12 cellular contexts compared by ENCODE assay signal in the genomic region with DNA sequence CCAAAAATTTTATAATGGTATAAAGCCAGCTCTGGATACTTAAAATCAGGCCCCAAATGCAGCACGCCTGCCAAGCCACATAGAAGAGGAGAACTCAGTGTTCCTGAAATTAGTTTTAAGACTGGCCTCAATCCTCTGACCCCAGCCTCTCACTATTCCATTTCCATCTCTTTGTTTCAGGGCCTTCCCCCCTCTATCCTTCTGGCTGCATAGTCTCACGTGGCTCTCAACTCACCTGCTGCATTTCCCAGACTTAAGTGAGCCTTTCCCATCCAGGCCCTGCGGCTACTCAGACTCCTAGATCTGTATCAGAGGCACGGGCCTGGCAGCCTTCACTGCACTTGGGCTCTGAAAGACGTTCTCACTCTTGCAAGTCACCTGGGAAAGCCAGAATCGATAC. TPM values are rescaled to one million over a fixed set of nuclear protein-coding genes. Genes with fewer than 3 reads are reported as not detected.
A peak's percentile ranks its signal among the peaks of the same experiment; 100 is the strongest.
DNase-seq lines count a peak whose midpoint lies in the region; ATAC-seq and TF ChIP-seq lines count a peak whose summit lies in the region.
"Had no signal": no experiment of that assay in that cellular context is flagged by ENCODE, and none has a peak within 500 bp of the region (broad histone marks: within the 10 kb centered on the region; RNA-seq: fewer than 3 reads in every experiment).

No MANE protein-coding gene starts in this region.

- H3K4me1 ChIP-seq in H9 (ENCODE audit: insufficient read depth, low read length): no peaks in the 10 kb centered on the region; the same call in 1 of the 2 replicates

- no peak overlapping the region for H2BK15ac ChIP-seq in H9 (ENCODE audit: low read depth, low read length)

- no peaks in the 10 kb centered on the region for H3K79me1 ChIP-seq in H9 (ENCODE audit: insufficient read depth, low read depth, low read length, poor library complexity, severe bottlenecking)

- H3K9ac ChIP-seq in H9 (ENCODE audit: extremely low read depth, insufficient read length, low read length): no peak overlapping the region

- peaks cover 26 to 41% of the 10 kb centered on the region in 2 experiments for H3K4me1 Mint-ChIP-seq in H9
- H3K4me1 Mint-ChIP-seq in stimulated activated effector memory CD8-positive, alpha-beta T cell treated with anti-CD3 and anti-CD28 coated beads, Interleukin-12 subunit alpha, Interleukin-12 subunit beta, amount 100 ng/mL, for 72 hours: peaks cover 27% of the 10 kb centered on the region

- no peaks in the 10 kb centered on the region; the same call in 1 of the 2 replicates for H3K27me3 Mint-ChIP-seq in H9 (ENCODE audit: low read depth)
- H3K27me3 Mint-ChIP-seq: stimulated activated naive CD8-positive, alpha-beta T cell treated with anti-CD3 and anti-CD28 coated beads, Interleukin-15, Interleukin-2, amounts not matched to agents 100 ng/mL and 50 ng/mL, for 24 hours had no signal

- no CpG with 5 or more reads among the region's 6 CpGs for WGBS in H9 (ENCODE audit: extremely low coverage, insufficient read length, low lambda C conversion rate)

- H3K4me3 Mint-ChIP-seq in H9: no peak overlapping the region
- H3K4me3 Mint-ChIP-seq in stimulated activated effector memory CD8-positive, alpha-beta T cell treated with anti-CD3 and anti-CD28 coated beads, Interleukin-12 subunit alpha, Interleukin-12 subunit beta, amount 100 ng/mL, for 72 hours: no peak overlapping the region
- H3K4me3 Mint-ChIP-seq: activated CD4-positive, alpha-beta T cell treated with anti-CD3 and anti-CD28 coated beads for 36 hours; stimulated activated naive CD8-positive, alpha-beta T cell treated with anti-CD3 and anti-CD28 coated beads, Interleukin-15, Interleukin-2, amounts not matched to agents 100 ng/mL and 50 ng/mL, for 24 hours had no signal

- no peaks in the 10 kb centered on the region for H3K27me3 ChIP-seq in H9 (ENCODE audit: insufficient read depth, low read length)

- no peak overlapping the region for H4K8ac ChIP-seq in H9 (replicated peaks; ENCODE audit: insufficient read length, low read depth, low read length)

- H3K14ac ChIP-seq in H9 (ENCODE audit: insufficient read depth, low read length): no peak overlapping the region

- H3K9me3 ChIP-seq in H9 (ENCODE audit: control insufficient read depth, low read depth, low read length): no peaks in the 10 kb centered on the region

- peak overlapping the region; percentile 65 for H2AFZ ChIP-seq in H9 (ENCODE audit: low read length)

- H3K23me2 ChIP-seq in H9 (ENCODE audit: insufficient read length, low read depth, low read length, poor library complexity, severe bottlenecking): peaks cover 3% of the 10 kb centered on the region

- H3K4me2 ChIP-seq in H9 (ENCODE audit: insufficient read depth, insufficient read length, low read length): no peak overlapping the region

- no peak overlapping the region for H2BK5ac ChIP-seq in H9 (ENCODE audit: insufficient read length, low read length)

- no peak overlapping the region for H2BK12ac ChIP-seq in H9 (ENCODE audit: insufficient read length, low read depth, low read length)

- DNase-seq in H9 (peak; percentile 35), SK-N-DZ (ENCODE audit: low spot score) (peak; percentile 78), islet precursor cell (peak; percentile 93), NAMALWA (ENCODE audit: low spot score) (no peak)
- DNase-seq in stimulated activated effector memory CD8-positive, alpha-beta T cell treated with anti-CD3 and anti-CD28 coated beads, Interleukin-12 subunit alpha, Interleukin-12 subunit beta, amount 100 ng/mL, for 72 hours (ENCODE audit: low spot score in 2 of 2): no peak
- DNase-seq: activated CD4-positive, alpha-beta T cell treated with anti-CD3 and anti-CD28 coated beads for 36 hours; NCI-H524 treated with DMSO at 0.1 percent for 48 hours; SIG-M5; stimulated activated CD4-positive, alpha-beta T cell treated with anti-CD3 and anti-CD28 coated beads, Interleukin-2, amount 100 ng/mL, for 48 hours had no signal

- no peaks in the 10 kb centered on the region for H4K20me1 ChIP-seq in H9 (ENCODE audit: control insufficient read depth, insufficient read depth, insufficient read length)

- H3K36me3 Mint-ChIP-seq in H9 (ENCODE audit: insufficient read depth in 1 of 3, low read depth in 3 of 3): no peaks in the 10 kb centered on the region
- peaks cover 2% of the 10 kb centered on the region for H3K36me3 Mint-ChIP-seq in stimulated activated effector memory CD8-positive, alpha-beta T cell treated with anti-CD3 and anti-CD28 coated beads, Interleukin-12 subunit alpha, Interleukin-12 subunit beta, amount 100 ng/mL, for 72 hours

- H3K4ac ChIP-seq in H9 (ENCODE audit: low read depth, low read length): no peak overlapping the region

- no peaks in the 10 kb centered on the region for H3K79me2 ChIP-seq in H9 (ENCODE audit: insufficient read depth, low read length)

- no peak overlapping the region for H2BK20ac ChIP-seq in H9 (ENCODE audit: low read depth, low read length, poor library complexity, severe bottlenecking)

- TF ChIP-seq CTCF in H9 (conservative IDR thresholded peaks at IDR 0.05): no peak

- no peak overlapping the region for H3K56ac ChIP-seq in H9 (ENCODE audit: insufficient read length, low read depth, low read length)

- H3T11ph ChIP-seq in H9 (ENCODE audit: low read length): no peak overlapping the region

- ATAC-seq in stimulated activated effector memory CD8-positive, alpha-beta T cell treated with anti-CD3 and anti-CD28 coated beads, Interleukin-12 subunit alpha, Interleukin-12 subunit beta, amount 100 ng/mL, for 72 hours: no peak
- ATAC-seq in HG02840 (IDR thresholded peaks at IDR 0.05; ENCODE audit: low FRiP score, unreplicated experiment) (no peak), HG03460 (IDR thresholded peaks at IDR 0.05; ENCODE audit: unreplicated experiment) (no peak)

- no peak overlapping the region for H3K18ac ChIP-seq in H9 (ENCODE audit: insufficient read length, low read depth, low read length)

- no peak overlapping the region for H2AK5ac ChIP-seq in H9 (ENCODE audit: insufficient read length, low read length)

- no peak overlapping the region for H3K23ac ChIP-seq in H9 (ENCODE audit: insufficient read length, low read depth, low read length)

- H3K27ac ChIP-seq in H9 (ENCODE audit: insufficient read length, low read depth, low read length): no peak overlapping the region

- no peak overlapping the region for H4K91ac ChIP-seq in H9 (ENCODE audit: insufficient read length, low read depth, low read length)

- peak overlapping the region in 1 of 3 experiments; percentile 50; a peak in 1 of 7 replicates for H3K27ac Mint-ChIP-seq in H9
- peak overlapping the region; percentile 92 for H3K27ac Mint-ChIP-seq in stimulated activated effector memory CD8-positive, alpha-beta T cell treated with anti-CD3 and anti-CD28 coated beads, Interleukin-12 subunit alpha, Interleukin-12 subunit beta, amount 100 ng/mL, for 72 hours
- H3K27ac Mint-ChIP-seq: stimulated activated naive CD8-positive, alpha-beta T cell treated with anti-CD3 and anti-CD28 coated beads, Interleukin-15, Interleukin-2, amounts not matched to agents 100 ng/mL and 50 ng/mL, for 24 hours had no signal

- no peak overlapping the region for H4K5ac ChIP-seq in H9 (ENCODE audit: insufficient read length, low read depth, low read length)

- no peak overlapping the region for H2BK120ac ChIP-seq in H9 (ENCODE audit: low read depth, low read length, poor library complexity, severe bottlenecking)

- no peaks in the 10 kb centered on the region for H3K9me3 Mint-ChIP-seq in H9
- no peaks in the 10 kb centered on the region for H3K9me3 Mint-ChIP-seq in stimulated activated effector memory CD8-positive, alpha-beta T cell treated with anti-CD3 and anti-CD28 coated beads, Interleukin-12 subunit alpha, Interleukin-12 subunit beta, amount 100 ng/mL, for 72 hours
- H3K9me3 Mint-ChIP-seq: stimulated activated naive CD8-positive, alpha-beta T cell treated with anti-CD3 and anti-CD28 coated beads, Interleukin-15, Interleukin-2, amounts not matched to agents 100 ng/mL and 50 ng/mL, for 24 hours had no signal

RNA-seq across cellular contexts. Expression of a gene that starts 5.2 kb away (rescaled TPM):
- total RNA-seq in H9 (2021): 32.4 and 33.6 TPM in 2 replicates
- polyA plus RNA-seq in SK-N-DZ (2014; cell fraction: cytosol; rRNA removed): 24.5 and 29.0 TPM in 2 replicates
- 49.4 and 55.4 TPM in 2 replicates for polyA plus RNA-seq in SK-N-DZ (2014; cell fraction: nucleus; rRNA removed)

Comparison
In these comparisons a context has a peak if more than half of its experiments do, and no peak if none do; other contexts are left out.
1. DNase-seq: peak in H9 (single experiment), SK-N-DZ (single experiment) and islet precursor cell (single experiment); none in stimulated activated effector memory CD8-positive, alpha-beta T cell treated with anti-CD3 and anti-CD28 coated beads, Interleukin-12 subunit alpha, Interleukin-12 subunit beta, amount 100 ng/mL, for 72 hours (0 of 2) and NAMALWA (single experiment).